1 cellular context compared by ENCODE assay signal in the genomic region with DNA sequence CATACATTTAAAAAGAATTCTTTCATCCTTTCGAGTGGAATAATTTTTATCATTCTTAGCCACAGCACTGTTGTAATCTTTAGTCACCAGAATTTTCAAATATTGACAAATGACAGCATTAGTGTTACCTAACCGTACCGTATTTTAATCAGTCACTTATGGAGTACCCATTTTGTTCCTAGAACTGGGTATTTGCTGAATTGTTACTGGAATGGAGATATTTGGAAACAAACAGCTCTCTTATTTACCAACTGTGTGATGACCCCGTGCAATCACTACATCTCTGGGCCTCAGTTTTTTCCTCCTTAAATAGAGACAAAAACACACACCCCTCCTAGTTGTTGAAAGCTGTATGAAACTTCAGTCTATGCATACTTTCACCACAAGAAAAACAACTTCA.
TF ChIP-seq lines count a peak whose summit lies in the region.

No MANE protein-coding gene starts in this region.

TF ChIP-seq in HepG2, 621 proteins besides CTCF, POLR2A, EP300 and RAD21 (continued from another document):
- TF ChIP-seq, protein P1, sequence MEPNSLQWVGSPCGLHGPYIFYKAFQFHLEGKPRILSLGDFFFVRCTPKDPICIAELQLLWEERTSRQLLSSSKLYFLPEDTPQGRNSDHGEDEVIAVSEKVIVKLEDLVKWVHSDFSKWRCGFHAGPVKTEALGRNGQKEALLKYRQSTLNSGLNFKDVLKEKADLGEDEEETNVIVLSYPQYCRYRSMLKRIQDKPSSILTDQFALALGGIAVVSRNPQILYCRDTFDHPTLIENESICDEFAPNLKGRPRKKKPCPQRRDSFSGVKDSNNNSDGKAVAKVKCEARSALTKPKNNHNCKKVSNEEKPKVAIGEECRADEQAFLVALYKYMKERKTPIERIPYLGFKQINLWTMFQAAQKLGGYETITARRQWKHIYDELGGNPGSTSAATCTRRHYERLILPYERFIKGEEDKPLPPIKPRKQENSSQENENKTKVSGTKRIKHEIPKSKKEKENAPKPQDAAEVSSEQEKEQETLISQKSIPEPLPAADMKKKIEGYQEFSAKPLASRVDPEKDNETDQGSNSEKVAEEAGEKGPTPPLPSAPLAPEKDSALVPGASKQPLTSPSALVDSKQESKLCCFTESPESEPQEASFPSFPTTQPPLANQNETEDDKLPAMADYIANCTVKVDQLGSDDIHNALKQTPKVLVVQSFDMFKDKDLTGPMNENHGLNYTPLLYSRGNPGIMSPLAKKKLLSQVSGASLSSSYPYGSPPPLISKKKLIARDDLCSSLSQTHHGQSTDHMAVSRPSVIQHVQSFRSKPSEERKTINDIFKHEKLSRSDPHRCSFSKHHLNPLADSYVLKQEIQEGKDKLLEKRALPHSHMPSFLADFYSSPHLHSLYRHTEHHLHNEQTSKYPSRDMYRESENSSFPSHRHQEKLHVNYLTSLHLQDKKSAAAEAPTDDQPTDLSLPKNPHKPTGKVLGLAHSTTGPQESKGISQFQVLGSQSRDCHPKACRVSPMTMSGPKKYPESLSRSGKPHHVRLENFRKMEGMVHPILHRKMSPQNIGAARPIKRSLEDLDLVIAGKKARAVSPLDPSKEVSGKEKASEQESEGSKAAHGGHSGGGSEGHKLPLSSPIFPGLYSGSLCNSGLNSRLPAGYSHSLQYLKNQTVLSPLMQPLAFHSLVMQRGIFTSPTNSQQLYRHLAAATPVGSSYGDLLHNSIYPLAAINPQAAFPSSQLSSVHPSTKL (CRISPR knock-in tag; IDR thresholded peaks at IDR 0.05), result peak; percentile 95
- TF ChIP-seq ZNF383 (CRISPR knock-in tag; IDR thresholded peaks at IDR 0.05; ENCODE audit: borderline replicate concordance) (no peak), SRSF4 (IDR thresholded peaks at IDR 0.05; ENCODE audit: low read depth, low read length, poor library complexity, severe bottlenecking) (no peak), HCFC1 (IDR thresholded peaks at IDR 0.05; ENCODE audit: low read depth, low read length) (no peak), CHD4 (IDR thresholded peaks at IDR 0.05; ENCODE audit: borderline replicate concordance, low read length) (peak; percentile 44; the same call in 1 of the 2 replicates), HDAC2 (CRISPR knock-in tag; IDR thresholded peaks at IDR 0.05) (peak; percentile 56), ZMAT3 (CRISPR knock-in tag; conservative IDR thresholded peaks at IDR 0.05) (no peak), GABPB1 (CRISPR knock-in tag; IDR thresholded peaks at IDR 0.05) (no peak), DNMT1 (CRISPR knock-in tag; IDR thresholded peaks at IDR 0.05) (no peak), NR2F1 (CRISPR knock-in tag; IDR thresholded peaks at IDR 0.05) (no peak), PHF21A (CRISPR knock-in tag; IDR thresholded peaks at IDR 0.05) (no peak), TBX2 (CRISPR knock-in tag; IDR thresholded peaks at IDR 0.05; ENCODE audit: borderline replicate concordance) (0 out of 2 replicates have a peak, but pooled peaks have one; percentile 23), ZNF20 (CRISPR knock-in tag; IDR thresholded peaks at IDR 0.05) (no peak), JUN (CRISPR knock-in tag; IDR thresholded peaks at IDR 0.05) (no peak), TCF12 (IDR thresholded peaks at IDR 0.05) (no peak), TCF12 (CRISPR knock-in tag; IDR thresholded peaks at IDR 0.05) (no peak), ZNF558 (CRISPR knock-in tag; IDR thresholded peaks at IDR 0.05; ENCODE audit: borderline replicate concordance) (no peak), ZNF678 (CRISPR knock-in tag; IDR thresholded peaks at IDR 0.05) (no peak), MATR3 (CRISPR knock-in tag; IDR thresholded peaks at IDR 0.05) (no peak), FOXA3 (CRISPR knock-in tag; IDR thresholded peaks at IDR 0.05) (peak; percentile 92), TEAD3 (CRISPR knock-in tag; optimal IDR thresholded peaks at IDR 0.05; ENCODE audit: borderline replicate concordance) (peak; percentile 25), TBX3 (IDR thresholded peaks at IDR 0.05; ENCODE audit: borderline replicate concordance) (no peak), MIER3 (CRISPR knock-in tag; IDR thresholded peaks at IDR 0.05; ENCODE audit: borderline replicate concordance) (peak; percentile 38; the same call in 1 of the 2 replicates), RNF2 (conservative IDR thresholded peaks at IDR 0.05; ENCODE audit: low read depth) (no peak), SRY (CRISPR knock-in tag; IDR thresholded peaks at IDR 0.05) (no peak), ZFP1 (CRISPR knock-in tag; IDR thresholded peaks at IDR 0.05) (no peak), ZNF335 (CRISPR knock-in tag; IDR thresholded peaks at IDR 0.05) (no peak), KLF6 (CRISPR knock-in tag; IDR thresholded peaks at IDR 0.05) (0 out of 2 replicates have a peak, but pooled peaks have one; percentile 30), KDM3A (CRISPR knock-in tag; IDR thresholded peaks at IDR 0.05; ENCODE audit: low read depth) (peak; percentile 39; the same call in 1 of the 2 replicates), FOSL2 (CRISPR knock-in tag; IDR thresholded peaks at IDR 0.05) (peak; percentile 46; the same call in 1 of the 2 replicates), ZNF619 (CRISPR knock-in tag; IDR thresholded peaks at IDR 0.05) (no peak), TAF1 (CRISPR knock-in tag; IDR thresholded peaks at IDR 0.05) (no peak), ARNT2 (CRISPR knock-in tag; IDR thresholded peaks at IDR 0.05; ENCODE audit: low read depth) (no peak)
- TF ChIP-seq, protein P2, sequence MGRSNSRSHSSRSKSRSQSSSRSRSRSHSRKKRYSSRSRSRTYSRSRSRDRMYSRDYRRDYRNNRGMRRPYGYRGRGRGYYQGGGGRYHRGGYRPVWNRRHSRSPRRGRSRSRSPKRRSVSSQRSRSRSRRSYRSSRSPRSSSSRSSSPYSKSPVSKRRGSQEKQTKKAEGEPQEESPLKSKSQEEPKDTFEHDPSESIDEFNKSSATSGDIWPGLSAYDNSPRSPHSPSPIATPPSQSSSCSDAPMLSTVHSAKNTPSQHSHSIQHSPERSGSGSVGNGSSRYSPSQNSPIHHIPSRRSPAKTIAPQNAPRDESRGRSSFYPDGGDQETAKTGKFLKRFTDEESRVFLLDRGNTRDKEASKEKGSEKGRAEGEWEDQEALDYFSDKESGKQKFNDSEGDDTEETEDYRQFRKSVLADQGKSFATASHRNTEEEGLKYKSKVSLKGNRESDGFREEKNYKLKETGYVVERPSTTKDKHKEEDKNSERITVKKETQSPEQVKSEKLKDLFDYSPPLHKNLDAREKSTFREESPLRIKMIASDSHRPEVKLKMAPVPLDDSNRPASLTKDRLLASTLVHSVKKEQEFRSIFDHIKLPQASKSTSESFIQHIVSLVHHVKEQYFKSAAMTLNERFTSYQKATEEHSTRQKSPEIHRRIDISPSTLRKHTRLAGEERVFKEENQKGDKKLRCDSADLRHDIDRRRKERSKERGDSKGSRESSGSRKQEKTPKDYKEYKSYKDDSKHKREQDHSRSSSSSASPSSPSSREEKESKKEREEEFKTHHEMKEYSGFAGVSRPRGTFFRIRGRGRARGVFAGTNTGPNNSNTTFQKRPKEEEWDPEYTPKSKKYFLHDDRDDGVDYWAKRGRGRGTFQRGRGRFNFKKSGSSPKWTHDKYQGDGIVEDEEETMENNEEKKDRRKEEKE (IDR thresholded peaks at IDR 0.05), result no peak
- TF ChIP-seq, protein P3, sequence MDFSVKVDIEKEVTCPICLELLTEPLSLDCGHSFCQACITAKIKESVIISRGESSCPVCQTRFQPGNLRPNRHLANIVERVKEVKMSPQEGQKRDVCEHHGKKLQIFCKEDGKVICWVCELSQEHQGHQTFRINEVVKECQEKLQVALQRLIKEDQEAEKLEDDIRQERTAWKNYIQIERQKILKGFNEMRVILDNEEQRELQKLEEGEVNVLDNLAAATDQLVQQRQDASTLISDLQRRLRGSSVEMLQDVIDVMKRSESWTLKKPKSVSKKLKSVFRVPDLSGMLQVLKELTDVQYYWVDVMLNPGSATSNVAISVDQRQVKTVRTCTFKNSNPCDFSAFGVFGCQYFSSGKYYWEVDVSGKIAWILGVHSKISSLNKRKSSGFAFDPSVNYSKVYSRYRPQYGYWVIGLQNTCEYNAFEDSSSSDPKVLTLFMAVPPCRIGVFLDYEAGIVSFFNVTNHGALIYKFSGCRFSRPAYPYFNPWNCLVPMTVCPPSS (IDR thresholded peaks at IDR 0.05), result no peak
- TF ChIP-seq, protein P4, sequence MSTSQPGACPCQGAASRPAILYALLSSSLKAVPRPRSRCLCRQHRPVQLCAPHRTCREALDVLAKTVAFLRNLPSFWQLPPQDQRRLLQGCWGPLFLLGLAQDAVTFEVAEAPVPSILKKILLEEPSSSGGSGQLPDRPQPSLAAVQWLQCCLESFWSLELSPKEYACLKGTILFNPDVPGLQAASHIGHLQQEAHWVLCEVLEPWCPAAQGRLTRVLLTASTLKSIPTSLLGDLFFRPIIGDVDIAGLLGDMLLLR (CRISPR knock-in tag; IDR thresholded peaks at IDR 0.05), result no peak
- TF ChIP-seq, protein P5, sequence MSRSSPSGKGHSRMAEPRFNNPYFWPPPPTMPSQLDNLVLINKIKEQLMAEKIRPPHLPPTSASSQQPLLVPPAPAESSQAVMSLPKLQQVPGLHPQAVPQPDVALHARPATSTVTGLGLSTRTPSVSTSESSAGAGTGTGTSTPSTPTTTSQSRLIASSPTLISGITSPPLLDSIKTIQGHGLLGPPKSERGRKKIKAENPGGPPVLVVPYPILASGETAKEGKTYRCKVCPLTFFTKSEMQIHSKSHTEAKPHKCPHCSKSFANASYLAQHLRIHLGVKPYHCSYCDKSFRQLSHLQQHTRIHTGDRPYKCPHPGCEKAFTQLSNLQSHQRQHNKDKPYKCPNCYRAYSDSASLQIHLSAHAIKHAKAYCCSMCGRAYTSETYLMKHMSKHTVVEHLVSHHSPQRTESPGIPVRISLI (CRISPR knock-in tag; IDR thresholded peaks at IDR 0.05; ENCODE audit: borderline replicate concordance), result no peak
- TF ChIP-seq, protein P6, sequence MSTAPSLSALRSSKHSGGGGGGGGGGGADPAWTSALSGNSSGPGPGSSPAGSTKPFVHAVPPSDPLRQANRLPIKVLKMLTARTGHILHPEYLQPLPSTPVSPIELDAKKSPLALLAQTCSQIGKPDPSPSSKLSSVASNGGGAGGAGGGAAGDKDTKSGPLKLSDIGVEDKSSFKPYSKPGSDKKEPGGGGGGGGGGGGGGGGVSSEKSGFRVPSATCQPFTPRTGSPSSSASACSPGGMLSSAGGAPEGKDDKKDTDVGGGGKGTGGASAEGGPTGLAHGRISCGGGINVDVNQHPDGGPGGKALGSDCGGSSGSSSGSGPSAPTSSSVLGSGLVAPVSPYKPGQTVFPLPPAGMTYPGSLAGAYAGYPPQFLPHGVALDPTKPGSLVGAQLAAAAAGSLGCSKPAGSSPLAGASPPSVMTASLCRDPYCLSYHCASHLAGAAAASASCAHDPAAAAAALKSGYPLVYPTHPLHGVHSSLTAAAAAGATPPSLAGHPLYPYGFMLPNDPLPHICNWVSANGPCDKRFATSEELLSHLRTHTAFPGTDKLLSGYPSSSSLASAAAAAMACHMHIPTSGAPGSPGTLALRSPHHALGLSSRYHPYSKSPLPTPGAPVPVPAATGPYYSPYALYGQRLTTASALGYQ (CRISPR knock-in tag; IDR thresholded peaks at IDR 0.05), result peak; percentile 58; the same call in 1 of the 2 replicates
- TF ChIP-seq, protein P7, sequence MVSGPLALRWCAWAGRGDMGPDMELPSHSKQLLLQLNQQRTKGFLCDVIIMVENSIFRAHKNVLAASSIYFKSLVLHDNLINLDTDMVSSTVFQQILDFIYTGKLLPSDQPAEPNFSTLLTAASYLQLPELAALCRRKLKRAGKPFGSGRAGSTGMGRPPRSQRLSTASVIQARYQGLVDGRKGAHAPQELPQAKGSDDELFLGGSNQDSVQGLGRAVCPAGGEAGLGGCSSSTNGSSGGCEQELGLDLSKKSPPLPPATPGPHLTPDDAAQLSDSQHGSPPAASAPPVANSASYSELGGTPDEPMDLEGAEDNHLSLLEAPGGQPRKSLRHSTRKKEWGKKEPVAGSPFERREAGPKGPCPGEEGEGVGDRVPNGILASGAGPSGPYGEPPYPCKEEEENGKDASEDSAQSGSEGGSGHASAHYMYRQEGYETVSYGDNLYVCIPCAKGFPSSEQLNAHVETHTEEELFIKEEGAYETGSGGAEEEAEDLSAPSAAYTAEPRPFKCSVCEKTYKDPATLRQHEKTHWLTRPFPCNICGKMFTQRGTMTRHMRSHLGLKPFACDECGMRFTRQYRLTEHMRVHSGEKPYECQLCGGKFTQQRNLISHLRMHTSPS (CRISPR knock-in tag; IDR thresholded peaks at IDR 0.05; ENCODE audit: low read depth), result no peak
- TF ChIP-seq, protein P8, sequence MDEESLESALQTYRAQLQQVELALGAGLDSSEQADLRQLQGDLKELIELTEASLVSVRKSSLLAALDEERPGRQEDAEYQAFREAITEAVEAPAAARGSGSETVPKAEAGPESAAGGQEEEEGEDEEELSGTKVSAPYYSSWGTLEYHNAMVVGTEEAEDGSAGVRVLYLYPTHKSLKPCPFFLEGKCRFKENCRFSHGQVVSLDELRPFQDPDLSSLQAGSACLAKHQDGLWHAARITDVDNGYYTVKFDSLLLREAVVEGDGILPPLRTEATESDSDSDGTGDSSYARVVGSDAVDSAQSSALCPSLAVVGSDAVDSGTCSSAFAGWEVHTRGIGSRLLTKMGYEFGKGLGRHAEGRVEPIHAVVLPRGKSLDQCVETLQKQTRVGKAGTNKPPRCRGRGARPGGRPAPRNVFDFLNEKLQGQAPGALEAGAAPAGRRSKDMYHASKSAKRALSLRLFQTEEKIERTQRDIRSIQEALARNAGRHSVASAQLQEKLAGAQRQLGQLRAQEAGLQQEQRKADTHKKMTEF (CRISPR knock-in tag; IDR thresholded peaks at IDR 0.05), result peak; percentile 70; the same call in 1 of the 2 replicates
